37 cellular contexts compared by ENCODE assay signal in genomic region chr11:79919340-79919739, GRCh38.
"Had no signal": no experiment of that assay in that cellular context is flagged by ENCODE, and none has a peak within 500 bp of the region (broad histone marks: within the 10 kb centered on the region; RNA-seq: fewer than 3 reads in every experiment).

No MANE protein-coding gene starts in this region.

- H3K4me3 ChIP-seq: adrenal gland, body of pancreas, breast epithelium had no signal

- H3K27ac ChIP-seq: adrenal gland, body of pancreas, brain microvascular endothelial cell, breast epithelium, VCaP had no signal

- H3K4me3 Mint-ChIP-seq: activated B cell treated with CpG ODN at 0.5 μM for 24 hours; activated CD4-positive, alpha-beta memory T cell treated with anti-CD3 and anti-CD28 coated beads for 36 hours; activated CD4-positive, alpha-beta T cell treated with anti-CD3 and anti-CD28 coated beads, Interleukin-2, amount 10 ng/mL, durations not matched to agents 24 days and 14 days; activated CD8-positive, alpha-beta T cell treated with anti-CD3 and anti-CD28 coated beads for 36 hours; activated naive CD4-positive, alpha-beta T cell treated with anti-CD3 and anti-CD28 coated beads for 36 hours; activated naive CD8-positive, alpha-beta T cell treated with anti-CD3 and anti-CD28 coated beads for 36 hours; activated T-cell treated with anti-CD3 and anti-CD28 coated beads, Interleukin-2, amount 50 U/mL, for 4 hours; activated T-cell treated with anti-CD3 and anti-CD28 coated beads, Interleukin-2, amount 50 U/mL, for 72 hours; activated T-helper 1 cell treated with anti-CD3 and anti-CD28 coated beads, Interleukin-12 subunit alpha, Interleukin-12 subunit beta, Interleukin-2, Interleukin-4 antibody, amounts not matched to agents 30 ng/mL and 10 ng/mL and 1 ng/mL, durations not matched to agents 14 hours and 24 hours and 36 hours; activated T-helper 17 cell treated with anti-CD3 and anti-CD28 coated beads, Interleukin-2, amount 50 U/mL, for 72 hours; T-helper 1 cell treated with Interleukin-12 subunit alpha and Interleukin-12 subunit beta and Interleukin-4 antibody, amounts not matched to agents 30 μg/mL and 1 μg/mL, for 36 hours; T-helper 2 cell treated with Interferon-gamma antibody and Interleukin-4, amounts not matched to agents 5 μg/mL and 100 μg/mL, for 36 hours had no signal

- H3K4me1 Mint-ChIP-seq: activated B cell treated with CpG ODN at 0.5 μM for 24 hours; activated CD4-positive, alpha-beta T cell treated with anti-CD3 and anti-CD28 coated beads, Interleukin-2, amount 10 ng/mL, durations not matched to agents 24 days and 14 days; activated naive CD8-positive, alpha-beta T cell treated with anti-CD3 and anti-CD28 coated beads for 36 hours; activated T-helper 17 cell treated with anti-CD3 and anti-CD28 coated beads, Interleukin-2, amount 50 U/mL, for 72 hours had no signal

- H3K9me3 Mint-ChIP-seq: activated CD4-positive, alpha-beta T cell treated with anti-CD3 and anti-CD28 coated beads, Interleukin-2, amount 10 ng/mL, durations not matched to agents 24 days and 14 days; activated naive CD8-positive, alpha-beta T cell treated with anti-CD3 and anti-CD28 coated beads for 36 hours; activated T-helper 1 cell treated with anti-CD3 and anti-CD28 coated beads, Interleukin-12 subunit alpha, Interleukin-12 subunit beta, Interleukin-2, Interleukin-4 antibody, amounts not matched to agents 30 ng/mL and 10 ng/mL and 1 ng/mL, durations not matched to agents 14 hours and 24 hours and 36 hours had no signal

- H3K27ac Mint-ChIP-seq: activated B cell treated with CpG ODN at 0.5 μM for 24 hours; activated CD4-positive, alpha-beta memory T cell treated with anti-CD3 and anti-CD28 coated beads for 36 hours; activated CD4-positive, alpha-beta T cell treated with anti-CD3 and anti-CD28 coated beads, Interleukin-2, amount 10 ng/mL, durations not matched to agents 24 days and 14 days; activated CD8-positive, alpha-beta T cell treated with anti-CD3 and anti-CD28 coated beads for 36 hours; activated naive CD4-positive, alpha-beta T cell treated with anti-CD3 and anti-CD28 coated beads for 36 hours; activated naive CD4-positive, alpha-beta T cell treated with anti-CD3 and anti-CD28 coated beads, Interleukin-2, amount 50 U/mL, for 72 hours; activated naive CD8-positive, alpha-beta T cell treated with anti-CD3 and anti-CD28 coated beads for 36 hours; activated T-cell treated with anti-CD3 and anti-CD28 coated beads, Interleukin-2, amount 50 U/mL, for 72 hours; activated T-helper 1 cell treated with anti-CD3 and anti-CD28 coated beads, Interleukin-12 subunit alpha, Interleukin-12 subunit beta, Interleukin-2, Interleukin-4 antibody, amounts not matched to agents 30 ng/mL and 10 ng/mL and 1 ng/mL, durations not matched to agents 14 hours and 24 hours and 36 hours; activated T-helper 17 cell treated with anti-CD3 and anti-CD28 coated beads, Interleukin-2, amount 50 U/mL, for 72 hours; T-helper 1 cell treated with Interleukin-12 subunit alpha and Interleukin-12 subunit beta and Interleukin-4 antibody, amounts not matched to agents 30 μg/mL and 1 μg/mL, for 36 hours; T-helper 2 cell treated with Interferon-gamma antibody and Interleukin-4, amounts not matched to agents 5 μg/mL and 100 μg/mL, for 36 hours had no signal

- DNase-seq: activated B cell treated with CpG ODN at 0.5 μM for 24 hours; activated CD4-positive, alpha-beta memory T cell treated with anti-CD3 and anti-CD28 coated beads for 36 hours; activated CD4-positive, alpha-beta T cell treated with anti-CD3 and anti-CD28 coated beads for 4 hours; activated CD4-positive, alpha-beta T cell treated with anti-CD3 and anti-CD28 coated beads, Interleukin-2, amount 10 ng/mL, durations not matched to agents 24 days and 14 days; activated CD4-positive, alpha-beta T cell treated with anti-CD3 and anti-CD28 coated beads, Interleukin-2, amount 50 U/mL, for 1 hour; activated CD4-positive, alpha-beta T cell treated with anti-CD3 and anti-CD28 coated beads, Interleukin-2, amount 50 U/mL, for 4 hours; activated CD4-positive, CD25-positive, alpha-beta regulatory T cell treated with anti-CD3 and anti-CD28 coated beads, Interleukin-2, amount 50 U/mL, for 72 hours; activated CD8-positive, alpha-beta memory T cell treated with anti-CD3 and anti-CD28 coated beads, Interleukin-2, amount 50 U/mL, for 4 hours; activated CD8-positive, alpha-beta T cell treated with anti-CD3 and anti-CD28 coated beads for 36 hours; activated effector memory CD4-positive, alpha-beta T cell treated with anti-CD3 and anti-CD28 coated beads, Interleukin-2, amount 50 U/mL, for 16 hours; activated gamma-delta T cell treated with Interleukin-2 at 50 U/mL for 16 hours; activated naive CD4-positive, alpha-beta T cell; activated naive CD4-positive, alpha-beta T cell treated with anti-CD3 and anti-CD28 coated beads for 36 hours; activated naive CD4-positive, alpha-beta T cell treated with anti-CD3 and anti-CD28 coated beads, Interleukin-2, amount 50 U/mL, for 16 hours; activated naive CD8-positive, alpha-beta T cell treated with anti-CD3 and anti-CD28 coated beads for 36 hours; activated T-cell treated with anti-CD3 and anti-CD28 coated beads for 4 hours; activated T-cell treated with anti-CD3 and anti-CD28 coated beads, Interleukin-2, amount 50 U/mL, for 1 hour; activated T-cell treated with anti-CD3 and anti-CD28 coated beads, Interleukin-2, amount 50 U/mL, for 4 hours; activated T-cell treated with anti-CD3 and anti-CD28 coated beads, Interleukin-2, amount 50 U/mL, for 72 hours; adrenal gland; amniotic stem cell; aorta; body of pancreas; brain microvascular endothelial cell; central memory CD4-positive, alpha-beta T cell; T-helper 1 cell; T-helper 2 cell; T-helper 9 cell had no signal

- H3K36me3 Mint-ChIP-seq: activated CD4-positive, alpha-beta memory T cell treated with anti-CD3 and anti-CD28 coated beads for 36 hours; activated naive CD4-positive, alpha-beta T cell treated with anti-CD3 and anti-CD28 coated beads, Interleukin-2, amount 50 U/mL, for 72 hours; activated naive CD8-positive, alpha-beta T cell treated with anti-CD3 and anti-CD28 coated beads for 36 hours had no signal

- H3K27me3 ChIP-seq: adrenal gland, body of pancreas, brain microvascular endothelial cell, breast epithelium had no signal

- H3K4me1 ChIP-seq: adrenal gland, body of pancreas, breast epithelium had no signal

- ATAC-seq: activated CD8-positive, alpha-beta T cell treated with anti-CD3 and anti-CD28 coated beads for 36 hours; activated naive CD4-positive, alpha-beta T cell treated with anti-CD3 and anti-CD28 coated beads, Interleukin-2, amount 50 U/mL, for 72 hours; activated T-cell treated with anti-CD3 and anti-CD28 coated beads, Interleukin-2, amount 50 U/mL, for 4 hours; activated T-cell treated with anti-CD3 and anti-CD28 coated beads, Interleukin-2, amount 50 U/mL, for 72 hours; activated T-helper 17 cell treated with anti-CD3 and anti-CD28 coated beads, Interleukin-2, amount 50 U/mL, for 72 hours; body of pancreas had no signal

- H3K27me3 Mint-ChIP-seq: activated B cell treated with CpG ODN at 0.5 μM for 24 hours; activated CD4-positive, alpha-beta memory T cell treated with anti-CD3 and anti-CD28 coated beads for 36 hours; activated CD4-positive, alpha-beta T cell treated with anti-CD3 and anti-CD28 coated beads, Interleukin-2, amount 10 ng/mL, durations not matched to agents 24 days and 14 days; activated CD8-positive, alpha-beta T cell treated with anti-CD3 and anti-CD28 coated beads for 36 hours; activated naive CD8-positive, alpha-beta T cell treated with anti-CD3 and anti-CD28 coated beads for 36 hours; activated T-helper 17 cell treated with anti-CD3 and anti-CD28 coated beads, Interleukin-2, amount 50 U/mL, for 72 hours had no signal

- H3K9me3 ChIP-seq: adrenal gland, body of pancreas, breast epithelium had no signal

- FAIRE-seq: astrocyte, TTC549 had no signal

- H3K36me3 ChIP-seq: adrenal gland, brain microvascular endothelial cell, breast epithelium had no signal
